ENCODE assay signal across 9 cellular contexts in genomic region chr2:61443342-61444041, GRCh38. TPM values are rescaled to one million over a fixed set of nuclear protein-coding genes. Genes with fewer than 3 reads are reported as not detected.
DNase-seq lines count a peak whose midpoint lies in the region; ATAC-seq and TF ChIP-seq lines count a peak whose summit lies in the region.
"Had no signal": no experiment of that assay in that cellular context is flagged by ENCODE, and none has a peak within 500 bp of the region (broad histone marks: within the 10 kb centered on the region; RNA-seq: fewer than 3 reads in every experiment).

No MANE protein-coding gene starts in this region.

- no peak for TF ChIP-seq CTCF in GM13977 (IDR thresholded peaks at IDR 0.05; ENCODE audit: extremely low read depth, insufficient read depth, missing control alignments)

- ATAC-seq in GM21529 (IDR thresholded peaks at IDR 0.05; ENCODE audit: unreplicated experiment): peak; percentile 83
- ATAC-seq in HG03575 (IDR thresholded peaks at IDR 0.05; ENCODE audit: extremely low read depth, insufficient number of reproducible peaks, low FRiP score, unreplicated experiment): peak; percentile 77

- in situ Hi-C loops in GM13977 (cut with MboI; ENCODE audit: low pct_unique_long_range_greater_than_20kb, low sequenced_read_pairs, unreplicated experiment): no loop called here

- DNase-seq in GM13977 (ENCODE audit: low spot score) (peak; percentile 37), germinal center (ENCODE audit: low spot score) (peak; percentile 28), OCI-M1 (lab: John Stamatoyannopoulos, UW) (no peak), ureter (ENCODE audit: low spot score) (no peak), cerebellum (ENCODE audit: low spot score) (no peak)
- DNase-seq in stimulated activated naive CD4-positive, alpha-beta T cell treated with Interleukin-2 at 50 U/mL for 16 hours (lab: John Stamatoyannopoulos, UW): no peak
- DNase-seq: esophagus squamous epithelium had no signal

RNA-seq across cellular contexts. Expression of gene USP34, which starts 27.4 kb away (rescaled TPM):
- total RNA-seq in ureter: 152 TPM
- 246 TPM for total RNA-seq in cerebellum

Comparison
In these comparisons a context has a peak if more than half of its experiments do, and no peak if none do; other contexts are left out.
1. DNase-seq: peak in GM13977 (single experiment) and germinal center (single experiment); none in OCI-M1 (single experiment), ureter (single experiment), cerebellum (single experiment) and stimulated activated naive CD4-positive, alpha-beta T cell treated with Interleukin-2 at 50 U/mL for 16 hours (single experiment).